33 cellular contexts compared by ENCODE assay signal in genomic region chr11:115364892-115365291, GRCh38.
"Had no signal": no experiment of that assay in that cellular context is flagged by ENCODE, and none has a peak within 500 bp of the region (broad histone marks: within the 10 kb centered on the region; RNA-seq: fewer than 3 reads in every experiment).

No MANE protein-coding gene starts in this region.

- FAIRE-seq: astrocyte, endothelial cell of umbilical vein, TTC549 had no signal

- DNase-seq: activated CD4-positive, alpha-beta memory T cell treated with anti-CD3 and anti-CD28 coated beads for 36 hours; activated CD4-positive, alpha-beta T cell treated with anti-CD3 and anti-CD28 coated beads, Interleukin-2, amount 10 ng/mL, durations not matched to agents 24 days and 14 days; activated CD4-positive, CD25-positive, alpha-beta regulatory T cell treated with anti-CD3 and anti-CD28 coated beads, Interleukin-2, amount 50 U/mL, for 72 hours; activated CD8-positive, alpha-beta memory T cell treated with anti-CD3 and anti-CD28 coated beads, Interleukin-2, amount 50 U/mL, for 4 hours; activated gamma-delta T cell; activated naive CD4-positive, alpha-beta T cell treated with anti-CD3 and anti-CD28 coated beads, Interleukin-2, amount 10 ng/mL, durations not matched to agents 7 days and 5 days; activated naive CD8-positive, alpha-beta T cell treated with anti-CD3 and anti-CD28 coated beads, Interleukin-2, amount 10 ng/mL, durations not matched to agents 7 days and 5 days; activated T-cell treated with anti-CD3 and anti-CD28 coated beads, Interleukin-2, amount 50 U/mL, for 1 hour; amniotic stem cell; central memory CD4-positive, alpha-beta T cell; head of caudate nucleus; hypothalamus; immature natural killer cell; kidney; lower lobe of right lung; mucosa of descending colon; posterior cingulate gyrus; small intestine; stimulated activated CD4-positive, alpha-beta T cell treated with anti-CD3 and anti-CD28 coated beads, Interleukin-1b, Interleukin-23, amount 100 ng/mL, for 48 hours; stimulated activated CD4-positive, alpha-beta T cell treated with anti-CD3 and anti-CD28 coated beads, Interleukin-4, amount 100 ng/mL, for 4 hours; stimulated activated CD8-positive, alpha-beta memory T cell treated with anti-CD3 and anti-CD28 coated beads, Interleukin-4, amount 100 ng/mL, for 48 hours; stomach; T-helper 9 cell; upper lobe of left lung; WERI-Rb-1 had no signal

- H3K36me3 ChIP-seq: lower lobe of right lung, stomach, thyroid gland, upper lobe of left lung, vagina, WERI-Rb-1 had no signal

- H3K9me3 ChIP-seq: lower lobe of right lung, mucosa of descending colon, stomach, thyroid gland, upper lobe of left lung, vagina had no signal

- H3K4me1 ChIP-seq: lower lobe of right lung, stomach, upper lobe of left lung, vagina had no signal

- H3K4me3 ChIP-seq: lower lobe of right lung, mucosa of descending colon, stomach, thyroid gland, upper lobe of left lung, vagina had no signal

- ATAC-seq: lower lobe of right lung; mucosa of descending colon; natural killer cell treated with Interleukin-12 subunit alpha and Interleukin-12 subunit beta and Interleukin-15 and Interleukin-18, amount 100 ng/mL, for 72 hours; sciatic nerve; stimulated activated memory B cell treated with anti-CD40 and anti-IgM and Interleukin-4, amounts not matched to agents 10 μg/mL and 1 μg/mL and 100 μg/mL, for 72 hours had no signal

- H3K27me3 ChIP-seq: stomach, thyroid gland, upper lobe of left lung, vagina had no signal

- H3K27ac ChIP-seq: lower lobe of right lung, stomach, thyroid gland, upper lobe of left lung, vagina, WERI-Rb-1 had no signal
